ENCODE assay signal across 1 cellular context in the genomic region with DNA sequence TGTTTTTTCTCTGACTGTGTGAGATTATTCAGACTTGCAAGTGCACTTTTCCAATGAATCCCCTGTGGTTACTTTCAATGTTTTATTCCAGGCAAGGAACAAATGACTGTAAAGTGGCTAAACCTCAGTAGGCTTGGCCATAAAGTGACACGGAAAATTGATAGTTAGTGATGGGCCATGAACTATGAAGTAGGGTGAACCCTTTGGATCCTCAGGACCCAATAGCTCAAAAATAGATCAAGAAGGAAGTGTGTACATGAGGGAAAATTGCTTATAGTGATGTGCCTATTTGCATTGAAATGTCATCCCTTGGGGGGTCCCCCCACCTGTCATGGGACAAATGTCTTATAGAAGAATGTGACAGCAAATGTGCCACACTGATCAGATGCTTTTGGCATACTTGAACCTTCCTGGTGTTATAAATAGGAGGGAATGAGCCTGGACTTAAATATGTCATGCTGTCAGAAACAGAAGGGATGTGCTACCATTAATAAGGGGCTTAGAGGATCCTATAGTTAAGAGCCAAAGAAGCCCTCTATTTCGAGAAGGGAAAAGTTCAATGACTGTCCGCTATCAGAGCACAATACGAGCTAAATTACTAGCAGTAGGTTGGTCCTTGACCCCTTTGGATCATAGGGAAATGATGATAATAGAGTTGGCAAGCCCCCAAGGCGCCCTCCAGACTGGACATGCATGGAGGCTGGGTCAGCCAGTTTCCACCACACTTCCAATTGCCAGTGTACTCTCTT.
TF ChIP-seq lines count a peak whose summit lies in the region.

No MANE protein-coding gene starts in this region.

TF ChIP-seq in HepG2, 621 proteins besides CTCF, POLR2A, EP300 and RAD21:
- TF ChIP-seq ZNF10 (CRISPR knock-in tag; IDR thresholded peaks at IDR 0.05; ENCODE audit: borderline replicate concordance, low read depth) (no peak), ZNF343 (CRISPR knock-in tag; IDR thresholded peaks at IDR 0.05) (no peak), HIVEP1 (CRISPR knock-in tag; IDR thresholded peaks at IDR 0.05) (no peak), ZNF652 (CRISPR knock-in tag; IDR thresholded peaks at IDR 0.05; ENCODE audit: borderline replicate concordance, low read depth) (no peak), TARDBP (CRISPR knock-in tag; IDR thresholded peaks at IDR 0.05) (no peak), NCOR1 (IDR thresholded peaks at IDR 0.05; ENCODE audit: borderline replicate concordance, low read length) (no peak), ZNF256 (CRISPR knock-in tag; conservative IDR thresholded peaks at IDR 0.05) (no peak), ZNF780A (CRISPR knock-in tag; IDR thresholded peaks at IDR 0.05) (no peak)
- TF ChIP-seq, protein P1, sequence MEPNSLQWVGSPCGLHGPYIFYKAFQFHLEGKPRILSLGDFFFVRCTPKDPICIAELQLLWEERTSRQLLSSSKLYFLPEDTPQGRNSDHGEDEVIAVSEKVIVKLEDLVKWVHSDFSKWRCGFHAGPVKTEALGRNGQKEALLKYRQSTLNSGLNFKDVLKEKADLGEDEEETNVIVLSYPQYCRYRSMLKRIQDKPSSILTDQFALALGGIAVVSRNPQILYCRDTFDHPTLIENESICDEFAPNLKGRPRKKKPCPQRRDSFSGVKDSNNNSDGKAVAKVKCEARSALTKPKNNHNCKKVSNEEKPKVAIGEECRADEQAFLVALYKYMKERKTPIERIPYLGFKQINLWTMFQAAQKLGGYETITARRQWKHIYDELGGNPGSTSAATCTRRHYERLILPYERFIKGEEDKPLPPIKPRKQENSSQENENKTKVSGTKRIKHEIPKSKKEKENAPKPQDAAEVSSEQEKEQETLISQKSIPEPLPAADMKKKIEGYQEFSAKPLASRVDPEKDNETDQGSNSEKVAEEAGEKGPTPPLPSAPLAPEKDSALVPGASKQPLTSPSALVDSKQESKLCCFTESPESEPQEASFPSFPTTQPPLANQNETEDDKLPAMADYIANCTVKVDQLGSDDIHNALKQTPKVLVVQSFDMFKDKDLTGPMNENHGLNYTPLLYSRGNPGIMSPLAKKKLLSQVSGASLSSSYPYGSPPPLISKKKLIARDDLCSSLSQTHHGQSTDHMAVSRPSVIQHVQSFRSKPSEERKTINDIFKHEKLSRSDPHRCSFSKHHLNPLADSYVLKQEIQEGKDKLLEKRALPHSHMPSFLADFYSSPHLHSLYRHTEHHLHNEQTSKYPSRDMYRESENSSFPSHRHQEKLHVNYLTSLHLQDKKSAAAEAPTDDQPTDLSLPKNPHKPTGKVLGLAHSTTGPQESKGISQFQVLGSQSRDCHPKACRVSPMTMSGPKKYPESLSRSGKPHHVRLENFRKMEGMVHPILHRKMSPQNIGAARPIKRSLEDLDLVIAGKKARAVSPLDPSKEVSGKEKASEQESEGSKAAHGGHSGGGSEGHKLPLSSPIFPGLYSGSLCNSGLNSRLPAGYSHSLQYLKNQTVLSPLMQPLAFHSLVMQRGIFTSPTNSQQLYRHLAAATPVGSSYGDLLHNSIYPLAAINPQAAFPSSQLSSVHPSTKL (CRISPR knock-in tag; IDR thresholded peaks at IDR 0.05), result no peak
- TF ChIP-seq, protein P2, sequence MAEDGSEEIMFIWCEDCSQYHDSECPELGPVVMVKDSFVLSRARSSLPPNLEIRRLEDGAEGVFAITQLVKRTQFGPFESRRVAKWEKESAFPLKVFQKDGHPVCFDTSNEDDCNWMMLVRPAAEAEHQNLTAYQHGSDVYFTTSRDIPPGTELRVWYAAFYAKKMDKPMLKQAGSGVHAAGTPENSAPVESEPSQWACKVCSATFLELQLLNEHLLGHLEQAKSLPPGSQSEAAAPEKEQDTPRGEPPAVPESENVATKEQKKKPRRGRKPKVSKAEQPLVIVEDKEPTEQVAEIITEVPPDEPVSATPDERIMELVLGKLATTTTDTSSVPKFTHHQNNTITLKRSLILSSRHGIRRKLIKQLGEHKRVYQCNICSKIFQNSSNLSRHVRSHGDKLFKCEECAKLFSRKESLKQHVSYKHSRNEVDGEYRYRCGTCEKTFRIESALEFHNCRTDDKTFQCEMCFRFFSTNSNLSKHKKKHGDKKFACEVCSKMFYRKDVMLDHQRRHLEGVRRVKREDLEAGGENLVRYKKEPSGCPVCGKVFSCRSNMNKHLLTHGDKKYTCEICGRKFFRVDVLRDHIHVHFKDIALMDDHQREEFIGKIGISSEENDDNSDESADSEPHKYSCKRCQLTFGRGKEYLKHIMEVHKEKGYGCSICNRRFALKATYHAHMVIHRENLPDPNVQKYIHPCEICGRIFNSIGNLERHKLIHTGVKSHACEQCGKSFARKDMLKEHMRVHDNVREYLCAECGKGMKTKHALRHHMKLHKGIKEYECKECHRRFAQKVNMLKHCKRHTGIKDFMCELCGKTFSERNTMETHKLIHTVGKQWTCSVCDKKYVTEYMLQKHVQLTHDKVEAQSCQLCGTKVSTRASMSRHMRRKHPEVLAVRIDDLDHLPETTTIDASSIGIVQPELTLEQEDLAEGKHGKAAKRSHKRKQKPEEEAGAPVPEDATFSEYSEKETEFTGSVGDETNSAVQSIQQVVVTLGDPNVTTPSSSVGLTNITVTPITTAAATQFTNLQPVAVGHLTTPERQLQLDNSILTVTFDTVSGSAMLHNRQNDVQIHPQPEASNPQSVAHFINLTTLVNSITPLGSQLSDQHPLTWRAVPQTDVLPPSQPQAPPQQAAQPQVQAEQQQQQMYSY (CRISPR knock-in tag; IDR thresholded peaks at IDR 0.05), result no peak
- TF ChIP-seq, protein P3, sequence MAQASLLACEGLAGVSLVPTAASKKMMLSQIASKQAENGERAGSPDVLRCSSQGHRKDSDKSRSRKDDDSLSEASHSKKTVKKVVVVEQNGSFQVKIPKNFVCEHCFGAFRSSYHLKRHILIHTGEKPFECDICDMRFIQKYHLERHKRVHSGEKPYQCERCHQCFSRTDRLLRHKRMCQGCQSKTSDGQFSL (CRISPR knock-in tag; IDR thresholded peaks at IDR 0.05), result no peak
